ENCODE assay signal across 34 cellular contexts in the genomic region with DNA sequence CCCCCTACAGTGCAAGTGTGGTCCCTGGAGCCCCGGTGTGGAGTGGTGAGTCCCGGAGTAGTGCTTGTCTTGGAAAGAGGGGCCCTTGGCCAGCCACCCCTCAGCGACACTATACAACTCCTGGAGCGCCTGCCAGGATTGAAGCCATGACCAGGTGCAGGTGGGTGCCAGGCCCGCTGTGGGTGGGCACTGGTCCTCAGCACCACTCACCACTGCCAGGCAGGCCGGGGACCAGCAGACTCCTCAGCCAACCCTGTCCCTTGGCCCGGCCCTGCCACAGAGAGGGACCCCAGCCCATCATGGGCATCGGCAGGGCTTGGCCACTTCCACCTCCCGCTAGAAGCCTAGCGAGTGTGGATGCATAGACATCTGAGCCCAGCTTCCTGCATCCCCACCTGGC.
"Had no signal": no experiment of that assay in that cellular context is flagged by ENCODE, and none has a peak within 500 bp of the region (broad histone marks: within the 10 kb centered on the region; RNA-seq: fewer than 3 reads in every experiment).

No MANE protein-coding gene starts in this region.

- H3K4me3 ChIP-seq: MG63 had no signal

- H3K9me3 ChIP-seq: MG63 had no signal

- DNase-seq: Kasumi-1, MG63, MM.1S, MV-4-11, NCI-H1048, NCI-H1092, NCI-H1092 treated with DMSO at 0.1 percent for 48 hours, NCI-H1105, NCI-H1105 treated with DMSO at 0.1 percent for 48 hours, NCI-H1417, NCI-H1417 treated with DMSO at 0.1 percent for 48 hours, NCI-H1436, NCI-H146, NCI-H1694, NCI-H1694 treated with DMSO at 0.1 percent for 48 hours, NCI-H187, NCI-H187 treated with DMSO at 0.1 percent for 48 hours, NCI-H1930, NCI-H2029, NCI-H2029 treated with DMSO at 0.1 percent for 48 hours, NCI-H2081, NCI-H2081 treated with DMSO at 0.1 percent for 48 hours, NCI-H2107, NCI-H2171, NCI-H2171 treated with DMSO at 0.1 percent for 48 hours, NCI-H2227 treated with DMSO at 0.1 percent for 48 hours, NCI-H226, NCI-H345, NCI-H446, NCI-H446 treated with DMSO at 0.1 percent for 48 hours, NCI-H510A, NCI-H510A treated with DMSO at 0.1 percent for 48 hours, NCI-H524, NCI-H524 treated with DMSO at 0.1 percent for 48 hours had no signal

- H3K36me3 ChIP-seq: MG63 had no signal

- H3K27me3 ChIP-seq: MG63 had no signal
